ENCODE assay signal across 24 cellular contexts in the genomic region with DNA sequence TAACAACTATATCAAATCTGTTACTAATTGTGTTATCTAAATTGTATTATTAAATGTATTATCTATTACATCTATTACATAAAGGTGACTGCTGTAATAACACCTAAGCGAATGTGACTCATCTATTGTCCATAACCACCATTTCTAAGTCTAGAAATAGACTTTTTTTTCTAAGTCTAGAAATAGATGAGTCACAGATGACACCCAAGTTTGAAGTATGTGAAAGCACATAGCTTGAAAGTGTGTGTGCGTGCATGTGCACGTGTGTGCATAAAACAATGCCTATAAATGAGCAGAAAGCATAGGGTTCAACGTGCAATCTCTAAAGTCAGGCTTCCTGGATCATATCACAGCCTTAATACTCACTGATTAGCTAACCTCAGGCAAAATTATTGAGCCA.
"Had no signal": no experiment of that assay in that cellular context is flagged by ENCODE, and none has a peak within 500 bp of the region (broad histone marks: within the 10 kb centered on the region; RNA-seq: fewer than 3 reads in every experiment).

No MANE protein-coding gene starts in this region.

- H3K27ac ChIP-seq: coronary artery, dorsolateral prefrontal cortex, esophagus muscularis mucosa, neutrophil, ovary, right lobe of liver, skin epidermis, testis, transverse colon had no signal

- H3K4me1 ChIP-seq: esophagus muscularis mucosa, right lobe of liver, testis, transverse colon had no signal

- H3K36me3 ChIP-seq: esophagus muscularis mucosa, neutrophil, ovary, right lobe of liver, transverse colon had no signal

- H3K27me3 ChIP-seq: dorsolateral prefrontal cortex, esophagus muscularis mucosa, neutrophil, ovary, right lobe of liver, testis, transverse colon had no signal

- H3K4me3 ChIP-seq: coronary artery, dorsolateral prefrontal cortex, esophagus muscularis mucosa, ovary, right lobe of liver, skin epidermis, testis, transverse colon had no signal

- ATAC-seq: activated naive CD8-positive, alpha-beta T cell treated with anti-CD3 and anti-CD28 coated beads, Interleukin-2, amount 50 U/mL, for 24 hours; left cardiac atrium; left ventricle myocardium superior; right lobe of liver; stimulated activated naive CD8-positive, alpha-beta T cell treated with anti-CD3 and anti-CD28 coated beads, Interleukin-15, Interleukin-2, amounts not matched to agents 100 U/mL and 50 U/mL, for 24 hours had no signal

- H3K9me3 ChIP-seq: neutrophil, ovary, right lobe of liver, testis had no signal

- DNase-seq: activated CD4-positive, alpha-beta memory T cell treated with anti-CD3 and anti-CD28 coated beads, Interleukin-2, amount 10 ng/mL, durations not matched to agents 7 days and 5 days; activated CD4-positive, alpha-beta T cell treated with anti-CD3 and anti-CD28 coated beads for 1 hour; activated CD4-positive, alpha-beta T cell treated with anti-CD3 and anti-CD28 coated beads, Interleukin-2, amount 10 ng/mL, durations not matched to agents 7 days and 5 days; activated naive CD8-positive, alpha-beta T cell treated with anti-CD3 and anti-CD28 coated beads, Interleukin-2, amount 50 U/mL, for 24 hours; activated T-cell treated with anti-CD3 and anti-CD28 coated beads, Interleukin-2, amount 50 U/mL, for 48 hours; cerebellar nuclear complex; dorsolateral prefrontal cortex; endodermal cell; left cardiac atrium; left ventricle myocardium superior; naive B cell; nephron progenitor cell; ovary; right lobe of liver; stimulated activated CD4-positive, alpha-beta T cell treated with anti-CD3 and anti-CD28 coated beads, Interleukin-12 subunit alpha, Interleukin-12 subunit beta, amount 100 ng/mL, for 4 hours; stimulated activated CD4-positive, alpha-beta T cell treated with anti-CD3 and anti-CD28 coated beads, Interleukin-4, amount 100 ng/mL, for 1 hour; stimulated activated naive CD8-positive, alpha-beta T cell treated with anti-CD3 and anti-CD28 coated beads, Interleukin-15, Interleukin-2, amounts not matched to agents 100 U/mL and 50 U/mL, for 24 hours; T-helper 2 cell; testis; transverse colon had no signal
